ENCODE assay signal across 16 cellular contexts in genomic region chr3:31639828-31640227, GRCh38.
DNase-seq lines count a peak whose midpoint lies in the region; ATAC-seq, FAIRE-seq and TF ChIP-seq lines count a peak whose summit lies in the region.
"Had no signal": no experiment of that assay in that cellular context is flagged by ENCODE, and none has a peak within 500 bp of the region (broad histone marks: within the 10 kb centered on the region; RNA-seq: fewer than 3 reads in every experiment).

No MANE protein-coding gene starts in this region.

- TF ChIP-seq POLR2A in A549 (IDR thresholded peaks at IDR 0.05; ENCODE audit: low read length) (no peak), uterus (IDR thresholded peaks at IDR 0.05) (no peak)

- no peak for TF ChIP-seq RAD21 in A549 (conservative IDR thresholded peaks at IDR 0.05 in 1 of 2, IDR thresholded peaks at IDR 0.05 in 1 of 2)

- H3K36me3 ChIP-seq in GM23338 (ENCODE audit: insufficient read depth) (no peaks in the 10 kb centered on the region), OCI-LY3 (replicated peaks; ENCODE audit: low read depth, low read length) (peaks cover 42% of the 10 kb centered on the region), lower lobe of right lung (peaks cover 13% of the 10 kb centered on the region), uterus (no peaks in the 10 kb centered on the region)

- CTCF ChIA-PET in A549 (lab: Yijun Ruan, JAX), result no interaction called here

- H3K27me3 Mint-ChIP-seq in GM23338 (ENCODE audit: insufficient read depth, low read depth, poor library complexity), result peaks cover 2% of the 10 kb centered on the region
- H3K27me3 Mint-ChIP-seq: CD4-positive, CD25-positive, alpha-beta regulatory T cell had no signal

- peaks cover 6% of the 10 kb centered on the region; the same call in 1 of the 3 replicates for H3K4me1 ChIP-seq in A549
- H3K4me1 ChIP-seq in GM23338 (ENCODE audit: insufficient read depth), result no peaks in the 10 kb centered on the region
- peaks cover 16% of the 10 kb centered on the region for H3K4me1 ChIP-seq in OCI-LY3 (ENCODE audit: low read length)
- H3K4me1 ChIP-seq in foreskin keratinocyte, result peaks cover 8% of the 10 kb centered on the region
- no peaks in the 10 kb centered on the region for H3K4me1 ChIP-seq in lower lobe of right lung
- no peaks in the 10 kb centered on the region for H3K4me1 ChIP-seq in uterus

- no peaks in the 10 kb centered on the region for H3K4me1 Mint-ChIP-seq in GM23338

- 85% methylated on average over 1 of the region's 1 CpG for WGBS in A549 (ENCODE audit: missing lambda C conversion rate)

- no peak overlapping the region for H3K4me3 ChIP-seq in A549
- H3K4me3 ChIP-seq in GM23338, result no peak overlapping the region
- no peak overlapping the region for H3K4me3 ChIP-seq in OCI-LY3 (ENCODE audit: low read length)
- H3K4me3 ChIP-seq in lower lobe of right lung, result no peak overlapping the region
- no peak overlapping the region for H3K4me3 ChIP-seq in uterus
- H3K4me3 ChIP-seq: SK-N-MC had no signal

- DNase-seq in A549 (ENCODE audit: low read depth in 1 of 2, low spot score in 1 of 2) (no peak), GM23338 (ENCODE audit: low spot score) (peak; percentile 48), foreskin keratinocyte (no peak), lower lobe of right lung (no peak), frontal cortex (ENCODE audit: low spot score in 2 of 2) (no peak), uterus (no peak)
- DNase-seq: AML-193; Calu3; CD4-positive, CD25-positive, alpha-beta regulatory T cell; NCI-H1092; NCI-H2107; NCI-H345; NCI-H526 treated with DMSO at 0.1 percent for 48 hours had no signal

- FAIRE-seq in A549 (lab: Jason Lieb, UNC), result no peak
- FAIRE-seq in frontal cortex (lab: Jason Lieb, UNC), result no peak
- FAIRE-seq: H54 had no signal

- H4K20me1 ChIP-seq in GM23338 (replicated peaks; ENCODE audit: insufficient read depth) (no peaks in the 10 kb centered on the region), OCI-LY3 (ENCODE audit: insufficient read depth, low read length) (peaks cover 10% of the 10 kb centered on the region; the same call in 1 of the 2 replicates)

- H2AFZ ChIP-seq in GM23338, result no peak overlapping the region
- no peak overlapping the region for H2AFZ ChIP-seq in OCI-LY3 (ENCODE audit: low read depth, low read length)

- H3K4me2 ChIP-seq in A549, result no peak overlapping the region
- H3K4me2 ChIP-seq in GM23338, result no peak overlapping the region
- no peak overlapping the region for H3K4me2 ChIP-seq in OCI-LY3 (ENCODE audit: low read length)

- no peaks in the 10 kb centered on the region for H3K9me3 ChIP-seq in A549
- no peaks in the 10 kb centered on the region for H3K9me3 ChIP-seq in OCI-LY3 (ENCODE audit: insufficient read depth, low read length)
- H3K9me3 ChIP-seq in lower lobe of right lung, result no peaks in the 10 kb centered on the region
- no peaks in the 10 kb centered on the region for H3K9me3 ChIP-seq in uterus

- no peak overlapping the region for H3K27ac ChIP-seq in A549
- H3K27ac ChIP-seq in GM23338 (ENCODE audit: low read depth), result no peak overlapping the region
- H3K27ac ChIP-seq in OCI-LY3 (ENCODE audit: low read length), result no peak overlapping the region
- H3K27ac ChIP-seq in foreskin keratinocyte, result no peak overlapping the region
- H3K27ac ChIP-seq in lower lobe of right lung, result no peak overlapping the region
- H3K27ac ChIP-seq in uterus, result no peak overlapping the region
- H3K27ac ChIP-seq: SK-N-MC had no signal

- POLR2A ChIA-PET in A549 (lab: Yijun Ruan, JAX), result interaction anchor here (1.4 kb wide), 1 partner anchor 107 kb away, joined by 4 read pairs; the partner anchor contains the start of gene STT3B

- no peaks in the 10 kb centered on the region for H3K9me2 ChIP-seq in GM23338 (ENCODE audit: insufficient read depth)

- no peaks in the 10 kb centered on the region for H3F3A ChIP-seq in GM23338 (replicated peaks; ENCODE audit: low read depth)

- H3K9me3 Mint-ChIP-seq in GM23338, result no peaks in the 10 kb centered on the region

- H3K27me3 ChIP-seq in GM23338 (ENCODE audit: insufficient read depth), result no peaks in the 10 kb centered on the region
- no peaks in the 10 kb centered on the region for H3K27me3 ChIP-seq in OCI-LY3 (ENCODE audit: low read depth, low read length)
- no peaks in the 10 kb centered on the region for H3K27me3 ChIP-seq in foreskin keratinocyte
- H3K27me3 ChIP-seq in lower lobe of right lung (ENCODE audit: low read depth), result no peaks in the 10 kb centered on the region
- H3K27me3 ChIP-seq in uterus, result no peaks in the 10 kb centered on the region

- H3K36me3 Mint-ChIP-seq in GM23338 (ENCODE audit: low read depth), result peaks cover 8% of the 10 kb centered on the region; the same call in 2 of the 3 replicates

- H3K79me2 ChIP-seq in GM23338 (replicated peaks; ENCODE audit: insufficient read depth) (no peaks in the 10 kb centered on the region), OCI-LY3 (ENCODE audit: low read length) (no peaks in the 10 kb centered on the region)

- H3K4me3 Mint-ChIP-seq in GM23338, result no peak overlapping the region
- H3K4me3 Mint-ChIP-seq: CD4-positive, CD25-positive, alpha-beta regulatory T cell had no signal

- intact Hi-C loops in lower lobe of right lung (cut with DNase I) (no loop called here), uterus (cut with DNase I; ENCODE audit: low total_unique reads) (no loop called here)

- ATAC-seq in A549 (peak; percentile 39 to 50; a peak in 1 of 6 replicates), GM23338 (peak; percentile 80), foreskin keratinocyte (no peak), lower lobe of right lung (no peak)

- no peak overlapping the region for H3K27ac Mint-ChIP-seq in GM23338

- no peak for TF ChIP-seq EP300 in A549 (IDR thresholded peaks at IDR 0.05)

- TF ChIP-seq CTCF in A549 (IDR thresholded peaks at IDR 0.05) (no peak), GM23338 (conservative IDR thresholded peaks at IDR 0.05; ENCODE audit: low read depth in 2 of 2) (peak; percentile 63 to 69), OCI-LY3 (IDR thresholded peaks at IDR 0.05; ENCODE audit: low read depth, low read length) (peak; percentile 11; the same call in 1 of the 2 replicates), foreskin keratinocyte (conservative IDR thresholded peaks at IDR 0.05) (peak; percentile 16), lower lobe of right lung (IDR thresholded peaks at IDR 0.05) (no peak), uterus (IDR thresholded peaks at IDR 0.05) (no peak)

- no peak overlapping the region for H3K9ac ChIP-seq in OCI-LY3 (ENCODE audit: low read length)

TF ChIP-seq in A549, 52 proteins besides CTCF, POLR2A, EP300 and RAD21:
- TF ChIP-seq TFCP2L1 (CRISPR knock-in tag; IDR thresholded peaks at IDR 0.05) (no peak), MAFK (IDR thresholded peaks at IDR 0.05; ENCODE audit: partially characterized antibody) (peak; percentile 30)

TF ChIP-seq in GM23338, 12 proteins besides CTCF, POLR2A, EP300 and RAD21 (continues in another document):
- no peak for TF ChIP-seq JUNB (IDR thresholded peaks at IDR 0.05; ENCODE audit: unreplicated experiment)

Comparison
In these comparisons a context has a peak if more than half of its experiments do, and no peak if none do; other contexts are left out.
1. ATAC-seq: peak in A549 (2 of 2) and GM23338 (single experiment); none in foreskin keratinocyte (single experiment) and lower lobe of right lung (0 of 2).
2. CTCF ChIP-seq: peak in GM23338 (2 of 2), OCI-LY3 (single experiment) and foreskin keratinocyte (single experiment); none in A549 (single experiment), lower lobe of right lung (single experiment) and uterus (0 of 4).